In genomic region chr9:105862002-105862401, GRCh38 we compare ENCODE assay signal across 26 cellular contexts.
"Had no signal": no experiment of that assay in that cellular context is flagged by ENCODE, and none has a peak within 500 bp of the region (broad histone marks: within the 10 kb centered on the region; RNA-seq: fewer than 3 reads in every experiment).

No MANE protein-coding gene starts in this region.

- ATAC-seq: activated CD8-positive, alpha-beta memory T cell treated with anti-CD3 and anti-CD28 coated beads, Interleukin-2, amount 10 ng/mL, durations not matched to agents 7 days and 5 days; activated naive CD8-positive, alpha-beta T cell treated with anti-CD3 and anti-CD28 coated beads, Interleukin-2, amount 50 U/mL, for 24 hours; Right ventricle myocardium inferior had no signal

- DNase-seq: activated CD4-positive, alpha-beta memory T cell treated with anti-CD3 and anti-CD28 coated beads, Interleukin-2, amount 10 ng/mL, durations not matched to agents 7 days and 5 days; activated CD4-positive, alpha-beta T cell treated with anti-CD3 and anti-CD28 coated beads for 1 hour; activated CD4-positive, alpha-beta T cell treated with anti-CD3 and anti-CD28 coated beads for 48 hours; activated CD4-positive, CD25-positive, alpha-beta regulatory T cell; activated CD8-positive, alpha-beta memory T cell treated with anti-CD3 and anti-CD28 coated beads for 24 hours; activated CD8-positive, alpha-beta memory T cell treated with anti-CD3 and anti-CD28 coated beads, Interleukin-2, amount 10 ng/mL, durations not matched to agents 7 days and 5 days; activated CD8-positive, alpha-beta memory T cell treated with anti-CD3 and anti-CD28 coated beads, Interleukin-2, amount 50 U/mL, for 48 hours; activated effector memory CD4-positive, alpha-beta T cell treated with Interleukin-2 at 50 U/mL for 16 hours; activated naive CD4-positive, alpha-beta T cell treated with anti-CD3 and anti-CD28 coated beads, Interleukin-2, amount 10 ng/mL, durations not matched to agents 7 days and 5 days; activated naive CD8-positive, alpha-beta T cell treated with anti-CD3 and anti-CD28 coated beads, Interleukin-2, amount 50 U/mL, for 24 hours; activated T-cell treated with anti-CD3 and anti-CD28 coated beads, Interleukin-2, amount 50 U/mL, for 48 hours; anterior cingulate cortex; central memory CD4-positive, alpha-beta T cell; MM.1S; NCI-H1105; NCI-H1417 treated with DMSO at 0.1 percent for 48 hours; NCI-H1930; NCI-H2081 treated with DMSO at 0.1 percent for 48 hours; NCI-H510A; NCI-H526; NCI-H748 treated with DMSO at 0.1 percent for 48 hours; NK-92 treated with Interleukin-12 subunit alpha and Interleukin-12 subunit beta, amount 100 ng/mL, for 24 hours; PC-9; T1000; WERI-Rb-1 had no signal
